8 cellular contexts compared by ENCODE assay signal in genomic region chr12:48958049-48958388, GRCh38. TPM values are rescaled to one million over a fixed set of nuclear protein-coding genes. Genes with fewer than 3 reads are reported as not detected.
DNase-seq lines count a peak whose midpoint lies in the region; ATAC-seq and TF ChIP-seq lines count a peak whose summit lies in the region.

No MANE protein-coding gene starts in this region.

- H3K27ac ChIP-seq in ACC112 (ENCODE audit: low read depth, low read length) (no peak overlapping the region), HUES6 (ENCODE audit: low read depth, low read length) (peak overlapping the region; percentile 51; the same call in 1 of the 2 replicates), muscle layer of duodenum (ENCODE audit: low read length) (no peak overlapping the region)

- H3K9me3 ChIP-seq in HUES6 (ENCODE audit: control insufficient read depth, insufficient read depth, low read depth, low read length) (no peaks in the 10 kb centered on the region), muscle layer of duodenum (ENCODE audit: control insufficient read depth in 1 of 2, low read length in 2 of 2) (no peaks in the 10 kb centered on the region)

- H3K4me1 ChIP-seq in ACC112 (ENCODE audit: control insufficient read depth, insufficient read depth, low read length, unreplicated experiment) (peaks cover 9% of the 10 kb centered on the region), HUES6 (ENCODE audit: control insufficient read depth, insufficient read depth, low read length) (peaks cover 15% of the 10 kb centered on the region), muscle layer of duodenum (ENCODE audit: control insufficient read depth in 1 of 2, insufficient read depth in 2 of 2, low read length in 2 of 2) (peaks cover 9% of the 10 kb centered on the region in 2 donors)

- peaks cover 36% of the 10 kb centered on the region for H3K79me2 ChIP-seq in ACC112 (ENCODE audit: control insufficient read depth, insufficient read depth, low read length, unreplicated experiment)

- H3K36me3 ChIP-seq in ACC112 (ENCODE audit: insufficient read depth, low read length) (peaks cover 3% of the 10 kb centered on the region; the same call in 1 of the 2 replicates), HUES6 (ENCODE audit: control insufficient read depth, insufficient read depth, low read length) (peaks cover 29% of the 10 kb centered on the region), muscle layer of duodenum (ENCODE audit: control insufficient read depth in 1 of 2, insufficient read depth in 2 of 2, low read length in 2 of 2) (peaks cover 0 to under 1% of the 10 kb centered on the region in 2 donors)

- H2AFZ ChIP-seq in ACC112 (ENCODE audit: low read length, unreplicated experiment) = peak overlapping the region; percentile 94

- H3K27me3 ChIP-seq in ACC112 (ENCODE audit: insufficient read depth, low read length) = no peaks in the 10 kb centered on the region
- no peaks in the 10 kb centered on the region for H3K27me3 ChIP-seq in HUES6 (ENCODE audit: control insufficient read depth, insufficient read depth, low read length)
- H3K27me3 ChIP-seq in muscle layer of duodenum (ENCODE audit: low read depth, low read length) = no peaks in the 10 kb centered on the region

- DNase-seq in GM10266 (ENCODE audit: extremely low spot score) (no peak), NCI-H2107 (lab: John Stamatoyannopoulos, UW) (no peak)

- no peaks in the 10 kb centered on the region for H3K9me3 Mint-ChIP-seq in brain

- H3K27ac Mint-ChIP-seq in brain = peak overlapping the region; percentile 97 to 99 (median 99)

- H3K4me1 Mint-ChIP-seq in brain = peaks cover 46% of the 10 kb centered on the region

- H3K4me3 ChIP-seq in ACC112 (ENCODE audit: low read depth, low read length) (peak overlapping the region; percentile 81), HUES6 (ENCODE audit: low read depth, low read length) (peak overlapping the region; percentile 91), muscle layer of duodenum (ENCODE audit: low read depth in 1 of 2, low read length in 2 of 2) (peak overlapping the region; percentile 82 to 86)

- ATAC-seq in HG03097 (IDR thresholded peaks at IDR 0.05; ENCODE audit: low FRiP score, unreplicated experiment) (no peak), GM19328 (IDR thresholded peaks at IDR 0.05; ENCODE audit: unreplicated experiment) (no peak)

- peak overlapping the region; percentile 95 to 100 (median 99) for H3K4me3 Mint-ChIP-seq in brain

- no peak for TF ChIP-seq CTCF in brain (conservative IDR thresholded peaks at IDR 0.05)
- no peak for TF ChIP-seq CTCF in GM10266 (IDR thresholded peaks at IDR 0.05; ENCODE audit: control insufficient read depth, insufficient read depth, low read depth, missing control alignments)

- H3K36me3 Mint-ChIP-seq in brain = peaks cover 14% of the 10 kb centered on the region

- peaks cover 40% of the 10 kb centered on the region for H3K27me3 Mint-ChIP-seq in brain

- H3K9ac ChIP-seq in HUES6 (ENCODE audit: low read length) = peak overlapping the region; percentile 84

RNA-seq across cellular contexts. Expression of gene ARF3, which starts 0.7 kb away (rescaled TPM):
- polyA plus RNA-seq in brain (ENCODE audit: insufficient read depth, low read depth, low replicate concordance) = 201 TPM

RNA-seq across cellular contexts. Expression of gene WNT10B, which starts 13.5 kb away (rescaled TPM):
- polyA plus RNA-seq in brain (ENCODE audit: insufficient read depth, low read depth, low replicate concordance) = 2.4 TPM

RNA-seq across cellular contexts. Expression of gene WNT1, which starts 20.1 kb away (rescaled TPM):
- polyA plus RNA-seq in brain (ENCODE audit: insufficient read depth, low read depth, low replicate concordance) = not detected

RNA-seq across cellular contexts. Expression of gene FKBP11, which starts 32.7 kb away (rescaled TPM):
- 2.8 TPM for polyA plus RNA-seq in brain (ENCODE audit: insufficient read depth, low read depth, low replicate concordance)

RNA-seq across cellular contexts. Expression of gene DDN, which starts 41.2 kb away (rescaled TPM):
- polyA plus RNA-seq in brain (ENCODE audit: insufficient read depth, low read depth, low replicate concordance) = 41.5 TPM
